Comparison of ENCODE assay signal across 30 cellular contexts in the genomic region with DNA sequence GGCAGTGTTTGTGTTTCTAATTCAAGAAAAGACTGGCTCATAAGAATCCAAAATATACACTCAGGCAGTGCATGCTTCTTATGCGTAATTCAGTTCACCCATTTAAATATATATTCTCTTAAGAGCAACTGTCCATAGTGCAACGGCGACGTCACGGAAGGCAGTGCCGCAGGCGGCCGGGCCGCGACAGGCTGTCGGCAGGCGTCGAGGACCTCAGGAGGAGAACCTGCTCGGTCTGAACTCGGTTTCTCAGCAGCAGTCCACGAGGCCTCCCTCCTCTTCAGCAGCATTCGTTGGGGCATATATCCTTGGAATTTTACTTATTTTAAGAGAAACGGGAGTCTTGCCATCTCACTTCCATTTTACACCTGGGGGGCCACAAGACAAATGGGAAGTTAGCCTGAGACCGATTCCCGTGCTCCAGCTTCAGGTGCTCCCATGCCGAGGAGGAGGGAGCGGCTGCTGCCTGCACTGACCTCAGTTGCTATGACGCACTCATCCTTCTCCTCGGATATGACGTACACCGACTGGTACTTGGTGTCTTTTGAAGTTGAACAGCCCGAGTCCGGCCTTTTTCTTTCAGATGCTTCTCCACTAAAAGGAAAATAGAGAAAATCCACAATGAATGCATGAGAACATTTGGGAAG. TPM values are rescaled to one million over a fixed set of nuclear protein-coding genes. Genes with fewer than 3 reads are reported as not detected.
DNase-seq lines count a peak whose midpoint lies in the region; ATAC-seq, FAIRE-seq and TF ChIP-seq lines count a peak whose summit lies in the region.
"Had no signal": no experiment of that assay in that cellular context is flagged by ENCODE, and none has a peak within 500 bp of the region (broad histone marks: within the 10 kb centered on the region; RNA-seq: fewer than 3 reads in every experiment).

No MANE protein-coding gene starts in this region.

- TF ChIP-seq RAD21 in K562 (CRISPR knock-in tag; conservative IDR thresholded peaks at IDR 0.05 in 1 of 2, IDR thresholded peaks at IDR 0.05 in 1 of 2), result no peak

- CTCF ChIA-PET in K562 (lab: Yijun Ruan, JAX; ENCODE audit: low intra/inter-chr PET ratio), result no interaction called here

- TF ChIP-seq POLR2A in K562 (conservative IDR thresholded peaks at IDR 0.05) (no peak), stomach (IDR thresholded peaks at IDR 0.05) (no peak)

- H3K27me3 ChIP-seq in right atrium auricular region, result no peaks in the 10 kb centered on the region
- peaks cover 73 to 84% of the 10 kb centered on the region in 2 experiments for H3K27me3 ChIP-seq in K562 (ENCODE audit: control insufficient read depth in 2 of 2, insufficient read depth in 2 of 2, low read length in 2 of 2)
- H3K27me3 ChIP-seq in neural progenitor cell, result peaks cover 48% of the 10 kb centered on the region
- peaks cover 0 to 32% (median 5%) of the 10 kb centered on the region in 3 donors for H3K27me3 ChIP-seq in stomach

- intact Hi-C loops in cardiac septum (cut with DNase I), result no loop called here
- intact Hi-C loops in K562 (cut with micrococcal nuclease), result no loop called here
- intact Hi-C loops in stomach (cut with DNase I; ENCODE audit: low total_unique reads), result loop anchor here (10.0 kb wide), 1 partner anchor 448 kb away; no protein-coding TSS in a partner anchor

- H3F3A ChIP-seq in neural progenitor cell (ENCODE audit: low read depth), result peaks cover 28% of the 10 kb centered on the region

- H3K4me2 ChIP-seq in K562 (ENCODE audit: insufficient read depth, low read length), result no peak overlapping the region
- no peak overlapping the region for H3K4me2 ChIP-seq in neural progenitor cell
- H3K4me2 ChIP-seq: A549; BLaER1 treated with 17β-estradiol and CSF1 and Interleukin-3, amounts not matched to agents 10 nM and 100 nM had no signal

- no peak for ATAC-seq in K562
- ATAC-seq: A549, GM12878, PC-3 had no signal

- H3K9me3 ChIP-seq in right atrium auricular region (no peaks in the 10 kb centered on the region), K562 (replicated peaks; ENCODE audit: control insufficient read depth, insufficient read depth, low read depth, low read length) (no peaks in the 10 kb centered on the region), neural progenitor cell (ENCODE audit: low read depth) (no peaks in the 10 kb centered on the region), stomach (no peaks in the 10 kb centered on the region)
- H3K9me3 ChIP-seq: A549; BLaER1 treated with 17β-estradiol and CSF1 and Interleukin-3, amounts not matched to agents 10 nM and 100 nM; SJSA1 had no signal

- H3K79me2 ChIP-seq in K562 (ENCODE audit: control insufficient read depth, insufficient read depth, low read length) (no peaks in the 10 kb centered on the region), neural progenitor cell (ENCODE audit: low read depth) (peaks cover 11% of the 10 kb centered on the region)

- H3K9me1 ChIP-seq in K562 (ENCODE audit: control insufficient read depth, insufficient read depth, low read length), result no peaks in the 10 kb centered on the region

- peak overlapping the region; percentile 57 for H3K4me3 Mint-ChIP-seq in neural progenitor cell
- H3K4me3 Mint-ChIP-seq: CD4-positive, alpha-beta memory T cell had no signal

- TF ChIP-seq CTCF in right atrium auricular region (IDR thresholded peaks at IDR 0.05) (no peak), K562 (IDR thresholded peaks at IDR 0.05 in 2 of 3, conservative IDR thresholded peaks at IDR 0.05 in 1 of 3; ENCODE audit: insufficient read depth in 2 of 3, low read depth in 1 of 3, low read length in 3 of 3) (no peak), neural progenitor cell (IDR thresholded peaks at IDR 0.05) (no peak), stomach (IDR thresholded peaks at IDR 0.05) (no peak)

- POLR2A ChIA-PET in K562 (lab: Yijun Ruan, JAX), result no interaction called here

- no TSS peak for BruUV-seq in K562 (replicated peaks; lab: Mats Ljungman, UMichigan)

- 8% methylated on average over 28 of the region's 28 CpGs for WGBS in K562 (ENCODE audit: insufficient coverage, low coverage, missing lambda C conversion rate)
- WGBS in stomach, 5 donors, result 92 to 95% (median 94%) methylated on average over 28 of the region's 28 CpGs

- H3K27ac ChIP-seq in right atrium auricular region (no peak overlapping the region), K562 (ENCODE audit: extremely low read depth, low read depth, low read length) (no peak overlapping the region), neural progenitor cell (no peak overlapping the region), stomach (no peak overlapping the region)
- H3K27ac ChIP-seq: A549; BLaER1 treated with 17β-estradiol and CSF1 and Interleukin-3, amounts not matched to agents 10 nM and 100 nM; GM23248; SJSA1 had no signal

- no peak for FAIRE-seq in K562 (lab: Jason Lieb, UNC)
- FAIRE-seq: A549, GM12878 had no signal

- DNase-seq in cardiac septum (ENCODE audit: low spot score) (peak; percentile 50), right atrium auricular region (ENCODE audit: low spot score) (no peak), K562 (ENCODE audit: extremely low read depth in 1 of 4, low spot score in 3 of 4) (no peak), neural progenitor cell (ENCODE audit: low spot score) (no peak), stomach (peak; percentile 20), SW 1271 (lab: John Stamatoyannopoulos, UW) (no peak), germinal center (ENCODE audit: low spot score) (no peak), NCI-H2171 (lab: John Stamatoyannopoulos, UW) (no peak)
- DNase-seq: AML-193; COR-L47; DMS79; EL; GDM1; GM23248; KG1; NCI-H1048; NCI-H1417 treated with DMSO at 0.1 percent for 48 hours; NCI-H1694 treated with DMSO at 0.1 percent for 48 hours; NCI-H2081; NCI-H2171 treated with DMSO at 0.1 percent for 48 hours; NCI-H526; NCI-H82; NK-92 treated with Interleukin-12 subunit alpha and Interleukin-12 subunit beta, amount 100 ng/mL, for 24 hours; PC-3; Right ventricle myocardium superior had no signal

- peaks cover 17% of the 10 kb centered on the region for H3K27me3 Mint-ChIP-seq in neural progenitor cell (ENCODE audit: insufficient read depth, low read depth)

- no peak overlapping the region for H2AFZ ChIP-seq in K562 (ENCODE audit: low read depth, low read length)
- no peak overlapping the region for H2AFZ ChIP-seq in neural progenitor cell (replicated peaks)
- H2AFZ ChIP-seq: GM23248 had no signal

- no peak overlapping the region for H3K27ac Mint-ChIP-seq in neural progenitor cell
- H3K27ac Mint-ChIP-seq: CD4-positive, alpha-beta memory T cell had no signal

- H3K4me3 ChIP-seq in right atrium auricular region (no peak overlapping the region), K562 (no peak overlapping the region), neural progenitor cell (no peak overlapping the region), stomach (no peak overlapping the region)
- H3K4me3 ChIP-seq: A549; BLaER1 treated with 17β-estradiol and CSF1 and Interleukin-3, amounts not matched to agents 10 nM and 100 nM; GM12878; GM23248; SJSA1 had no signal

- H3K36me3 ChIP-seq in right atrium auricular region, result peaks cover 31% of the 10 kb centered on the region
- no peaks in the 10 kb centered on the region for H3K36me3 ChIP-seq in K562 (ENCODE audit: control insufficient read depth, insufficient read depth, low read length)
- H3K36me3 ChIP-seq in neural progenitor cell, result peaks cover 8% of the 10 kb centered on the region
- H3K36me3 ChIP-seq in stomach, result peaks cover 10 to 43% (median 31%) of the 10 kb centered on the region in 4 donors
- H3K36me3 ChIP-seq: SJSA1 had no signal

- H3K9ac ChIP-seq in K562 (ENCODE audit: insufficient read depth in 1 of 2, low read depth in 2 of 2, low read length in 2 of 2) (no peak overlapping the region), neural progenitor cell (no peak overlapping the region)
- H3K9ac ChIP-seq: BLaER1 treated with 17β-estradiol and CSF1 and Interleukin-3, amounts not matched to agents 10 nM and 100 nM; GM23248 had no signal

- H3K4me1 Mint-ChIP-seq in neural progenitor cell, result peaks cover 33% of the 10 kb centered on the region

- no peak for TF ChIP-seq EP300 in K562 (IDR thresholded peaks at IDR 0.05; ENCODE audit: low read length)
- TF ChIP-seq EP300 in stomach (IDR thresholded peaks at IDR 0.05), result no peak

- peaks cover 32% of the 10 kb centered on the region for H3K36me3 Mint-ChIP-seq in neural progenitor cell
- H3K36me3 Mint-ChIP-seq: CD4-positive, alpha-beta memory T cell had no signal

- H4K20me1 ChIP-seq in K562 (replicated peaks; ENCODE audit: control insufficient read depth, insufficient read depth, low read length), result peaks cover 13% of the 10 kb centered on the region
- peaks cover 61% of the 10 kb centered on the region for H4K20me1 ChIP-seq in neural progenitor cell (ENCODE audit: low read depth)

- H3K4me1 ChIP-seq in right atrium auricular region (peaks cover 0 to 42% of the 10 kb centered on the region in 2 donors), K562 (replicated peaks in 1 of 2; ENCODE audit: control insufficient read depth in 2 of 2, insufficient read depth in 2 of 2, low read length in 2 of 2) (peaks cover 0 to 31% of the 10 kb centered on the region in 2 experiments; a peak in 3 of 5 replicates), neural progenitor cell (peaks cover 18% of the 10 kb centered on the region), stomach (peaks cover 20 to 48% (median 29%) of the 10 kb centered on the region in 4 donors)
- H3K4me1 ChIP-seq: SJSA1 had no signal

- no peaks in the 10 kb centered on the region for H3K9me3 Mint-ChIP-seq in neural progenitor cell
- H3K9me3 Mint-ChIP-seq: CD4-positive, alpha-beta memory T cell had no signal

- in situ Hi-C loops in K562 (cut with MboI), result no loop called here

RNA-seq across cellular contexts. Expression of a gene that starts 8.2 kb away (rescaled TPM):
- total RNA-seq in cardiac septum (6.4 TPM), right atrium auricular region (10 to 100 TPM; 11.2 to 22.0 TPM), K562 (2014; rRNA removed) (not detected in 2 replicates), K562 (2014; rRNA removed; fragmentation: Illumina TruSeq; extraction: Trizol) (not detected in 2 replicates), K562 (2015; rRNA removed; fragmentation: Illumina TruSeq; extraction: Trizol) (not detected in 2 replicates), K562 (2021) (not detected in 2 replicates), neural progenitor cell (ENCODE audit: low replicate concordance) (35.9 and 91.8 TPM in 2 replicates), stomach (10 to 100 TPM in 2 of 5 donors, 1 to 10 TPM in 2, not detected in 1; 4.2 to 38.5 (median 9.6) TPM)
- not detected in 2 replicates for total RNA-seq in K562 (2011; cell fraction: chromatin; rRNA removed; ENCODE audit: low replicate concordance)
- total RNA-seq in K562 (2011; cell fraction: nucleolus; rRNA removed), result not detected in 2 replicates
- total RNA-seq in K562 (2011; cell fraction: nucleoplasm; rRNA removed), result not detected in 2 replicates
- polyA plus RNA-seq in K562 (2011; rRNA removed) (not detected in 2 replicates), K562 (2014; fragmentation: Illumina TruSeq; extraction: Trizol) (not detected in 2 replicates), K562 (2014; fragmentation: Nextera tagmentation; extraction: Ambion mirVana) (not detected), K562 (2014; rRNA removed) (not detected in 2 replicates), stomach (10 to 100 TPM in 1 of 3 donors, 1 to 10 TPM in 2; 3.4 to 14.1 (median 5.5) TPM)
- polyA plus RNA-seq in K562 (2011; cell fraction: cytosol; rRNA removed), result 0.03 TPM in 1 of 2 replicates, not detected in the other
- polyA plus RNA-seq in K562 (2011; cell fraction: nucleus; rRNA removed), result not detected in 2 replicates
- polyA plus RNA-seq in K562 (2012), result 0.03 TPM in 1 of 2 replicates, not detected in the other
- polyA minus RNA-seq in K562 (2011; rRNA and poly(A)+ RNA removed), result not detected in 2 replicates
- not detected in 2 replicates for polyA minus RNA-seq in K562 (2011; cell fraction: cytosol; rRNA and poly(A)+ RNA removed)
- polyA minus RNA-seq in K562 (2011; cell fraction: nucleus; rRNA and poly(A)+ RNA removed), result not detected in 2 replicates

RNA-seq across cellular contexts. Expression of a gene that starts 23.9 kb away (rescaled TPM):
- total RNA-seq in cardiac septum (27.4 TPM), right atrium auricular region (10 to 100 TPM; 14.7 to 18.6 TPM), K562 (2014; rRNA removed) (9.4 and 12.2 TPM in 2 replicates), K562 (2014; rRNA removed; fragmentation: Illumina TruSeq; extraction: Trizol) (15.1 and 16.4 TPM in 2 replicates), K562 (2015; rRNA removed; fragmentation: Illumina TruSeq; extraction: Trizol) (12.8 and 12.9 TPM in 2 replicates), K562 (2021) (22.6 and 23.0 TPM in 2 replicates), neural progenitor cell (ENCODE audit: low replicate concordance) (19.7 and 20.3 TPM in 2 replicates), stomach (10 to 100 TPM; 26.4 to 66.5 (median 29.9) TPM)
- total RNA-seq in K562 (2011; cell fraction: chromatin; rRNA removed; ENCODE audit: low replicate concordance), result 43.4 and 80.5 TPM in 2 replicates
- total RNA-seq in K562 (2011; cell fraction: nucleolus; rRNA removed), result 21.2 and 24.1 TPM in 2 replicates
- 25.9 and 29.8 TPM in 2 replicates for total RNA-seq in K562 (2011; cell fraction: nucleoplasm; rRNA removed)
- polyA plus RNA-seq in K562 (2011; rRNA removed) (16.6 and 16.9 TPM in 2 replicates), K562 (2014; fragmentation: Illumina TruSeq; extraction: Trizol) (19.9 and 21.3 TPM in 2 replicates), K562 (2014; fragmentation: Nextera tagmentation; extraction: Ambion mirVana) (1 to 10 TPM; 3.5 to 5.5 TPM), K562 (2014; rRNA removed) (14.7 and 14.8 TPM in 2 replicates), stomach (1 to 10 TPM; 6.4 to 9.9 (median 9.4) TPM)
- polyA plus RNA-seq in K562 (2011; cell fraction: cytosol; rRNA removed), result 11.3 and 12.0 TPM in 2 replicates
- polyA plus RNA-seq in K562 (2011; cell fraction: nucleus; rRNA removed), result 24.9 and 30.9 TPM in 2 replicates
- polyA plus RNA-seq in K562 (2012), result 11.9 and 18.1 TPM in 2 replicates
- 38.8 and 43.3 TPM in 2 replicates for polyA minus RNA-seq in K562 (2011; rRNA and poly(A)+ RNA removed)
- 12.5 and 17.4 TPM in 2 replicates for polyA minus RNA-seq in K562 (2011; cell fraction: cytosol; rRNA and poly(A)+ RNA removed)
- polyA minus RNA-seq in K562 (2011; cell fraction: nucleus; rRNA and poly(A)+ RNA removed), result 23.7 and 38.2 TPM in 2 replicates

Comparison
In these comparisons a context has a peak if more than half of its experiments do, and no peak if none do; other contexts are left out.
1. DNase-seq: peak in cardiac septum (single experiment) and stomach (single experiment); none in right atrium auricular region (single experiment), K562 (0 of 4), neural progenitor cell (single experiment), SW 1271 (0 of 2), germinal center (single experiment) and NCI-H2171 (single experiment).